ENCODE assay signal across 18 cellular contexts in genomic region chr6:31632279-31632946, GRCh38. TPM values are rescaled to one million over a fixed set of nuclear protein-coding genes. Genes with fewer than 3 reads are reported as not detected.
A peak's percentile ranks its signal among the peaks of the same experiment; 100 is the strongest.
DNase-seq lines count a peak whose midpoint lies in the region; ATAC-seq and TF ChIP-seq lines count a peak whose summit lies in the region.
"Had no signal": no experiment of that assay in that cellular context is flagged by ENCODE, and none has a peak within 500 bp of the region (broad histone marks: within the 10 kb centered on the region; RNA-seq: fewer than 3 reads in every experiment).

No MANE protein-coding gene starts in this region.

- ATAC-seq in effector memory CD8-positive, alpha-beta T cell (replicated peaks), result no peak
- ATAC-seq in sciatic nerve (peak; percentile 6), T-cell (replicated peaks in 1 of 4) (no peak)
- ATAC-seq: activated T-helper 17 cell treated with anti-CD3 and anti-CD28 coated beads, Interleukin-2, amount 50 U/mL, for 72 hours had no signal

- H3K27me3 ChIP-seq in cardiac muscle cell (no peaks in the 10 kb centered on the region), right atrium auricular region (no peaks in the 10 kb centered on the region)
- H3K27me3 ChIP-seq: SJCRH30, stomach had no signal

- H3K9me3 Mint-ChIP-seq in HFFc6 (no peaks in the 10 kb centered on the region), T-cell (no peaks in the 10 kb centered on the region)
- no peaks in the 10 kb centered on the region for H3K9me3 Mint-ChIP-seq in effector memory CD8-positive, alpha-beta T cell
- H3K9me3 Mint-ChIP-seq: activated CD4-positive, alpha-beta memory T cell treated with anti-CD3 and anti-CD28 coated beads, Interleukin-2, amount 10 ng/mL, durations not matched to agents 7 days and 5 days; activated T-helper 17 cell treated with anti-CD3 and anti-CD28 coated beads, Interleukin-2, amount 50 U/mL, for 72 hours had no signal

- peak overlapping the region; percentile 13; the same call in 1 of the 2 replicates for H3K4me3 Mint-ChIP-seq in HFFc6
- H3K4me3 Mint-ChIP-seq in effector memory CD8-positive, alpha-beta T cell, result no peak overlapping the region
- no peak overlapping the region for H3K4me3 Mint-ChIP-seq in T-cell
- H3K4me3 Mint-ChIP-seq: activated CD4-positive, alpha-beta memory T cell treated with anti-CD3 and anti-CD28 coated beads, Interleukin-2, amount 10 ng/mL, durations not matched to agents 7 days and 5 days; activated T-helper 17 cell treated with anti-CD3 and anti-CD28 coated beads, Interleukin-2, amount 50 U/mL, for 72 hours had no signal

- H3K27ac ChIP-seq in cardiac muscle cell, result peak overlapping the region; percentile 80
- no peak overlapping the region for H3K27ac ChIP-seq in right atrium auricular region
- H3K27ac ChIP-seq: SJCRH30 had no signal

- H3K4me1 Mint-ChIP-seq in HFFc6 (ENCODE audit: low read depth) (peaks cover 46% of the 10 kb centered on the region), T-cell (peaks cover 0 to 11% (median 3%) of the 10 kb centered on the region in 3 donors)
- peaks cover 5 to 8% of the 10 kb centered on the region in 2 donors for H3K4me1 Mint-ChIP-seq in effector memory CD8-positive, alpha-beta T cell (ENCODE audit: low read depth in 2 of 2)
- H3K4me1 Mint-ChIP-seq: activated CD4-positive, alpha-beta memory T cell treated with anti-CD3 and anti-CD28 coated beads, Interleukin-2, amount 10 ng/mL, durations not matched to agents 7 days and 5 days had no signal

- H3K4me3 ChIP-seq in cardiac muscle cell, result no peak overlapping the region
- no peak overlapping the region for H3K4me3 ChIP-seq in right atrium auricular region
- H3K4me3 ChIP-seq: prostate gland, SJCRH30, stomach had no signal

- H3K27ac Mint-ChIP-seq in HFFc6 (peak overlapping the region; percentile 90), T-cell (no peak overlapping the region)
- peak overlapping the region; percentile 71 to 84 for H3K27ac Mint-ChIP-seq in effector memory CD8-positive, alpha-beta T cell
- H3K27ac Mint-ChIP-seq: activated CD4-positive, alpha-beta memory T cell treated with anti-CD3 and anti-CD28 coated beads, Interleukin-2, amount 10 ng/mL, durations not matched to agents 7 days and 5 days; activated T-helper 17 cell treated with anti-CD3 and anti-CD28 coated beads, Interleukin-2, amount 50 U/mL, for 72 hours had no signal

- H3K27me3 Mint-ChIP-seq in HFFc6 (ENCODE audit: insufficient read depth), result peaks cover 5% of the 10 kb centered on the region
- no peaks in the 10 kb centered on the region for H3K27me3 Mint-ChIP-seq in effector memory CD8-positive, alpha-beta T cell
- no peaks in the 10 kb centered on the region for H3K27me3 Mint-ChIP-seq in T-cell
- H3K27me3 Mint-ChIP-seq: activated CD4-positive, alpha-beta memory T cell treated with anti-CD3 and anti-CD28 coated beads, Interleukin-2, amount 10 ng/mL, durations not matched to agents 7 days and 5 days; activated T-helper 17 cell treated with anti-CD3 and anti-CD28 coated beads, Interleukin-2, amount 50 U/mL, for 72 hours had no signal

- H3K9me3 ChIP-seq in cardiac muscle cell (ENCODE audit: low read depth) (no peaks in the 10 kb centered on the region), right atrium auricular region (no peaks in the 10 kb centered on the region)
- H3K9me3 ChIP-seq: prostate gland, SJCRH30, stomach had no signal

- DNase-seq in cardiac muscle cell (ENCODE audit: low read depth in 1 of 2, low spot score in 1 of 2) (no peak), right atrium auricular region (ENCODE audit: low spot score) (no peak), HFFc6 (no peak), sciatic nerve (ENCODE audit: low spot score) (no peak), kidney glomerular epithelial cell (lab: John Stamatoyannopoulos, UW) (no peak), kidney tubule cell (ENCODE audit: low spot score) (no peak), T-cell (no peak)
- no peak for DNase-seq in effector memory CD8-positive, alpha-beta T cell
- DNase-seq: activated CD4-positive, alpha-beta memory T cell treated with anti-CD3 and anti-CD28 coated beads, Interleukin-2, amount 10 ng/mL, durations not matched to agents 7 days and 5 days; hippocampal formation; NCI-H146; NCI-H446; SJCRH30; stomach had no signal

- CTCF ChIA-PET in T-cell (lab: Charles Lee), result no interaction called here

- H3K4me1 ChIP-seq in cardiac muscle cell (ENCODE audit: low read depth) (no peaks in the 10 kb centered on the region), right atrium auricular region (no peaks in the 10 kb centered on the region)
- H3K4me1 ChIP-seq: prostate gland, SJCRH30, stomach had no signal

- POLR2A ChIA-PET in T-cell (lab: Charles Lee), result no interaction called here

- intact Hi-C loops in sciatic nerve (cut with DNase I), result no loop called here

- TF ChIP-seq CTCF in cardiac muscle cell (IDR thresholded peaks at IDR 0.05; ENCODE audit: low read depth, low read length) (no peak), right atrium auricular region (IDR thresholded peaks at IDR 0.05) (no peak), HFFc6 (IDR thresholded peaks at IDR 0.05) (no peak)

- H3K36me3 ChIP-seq in cardiac muscle cell, result peaks cover 92% of the 10 kb centered on the region
- H3K36me3 ChIP-seq in right atrium auricular region, result peaks cover 100% of the 10 kb centered on the region

- H3K36me3 Mint-ChIP-seq in HFFc6 (ENCODE audit: low read depth) (peaks cover 57% of the 10 kb centered on the region), T-cell (peaks cover 62% of the 10 kb centered on the region)
- peaks cover 91% of the 10 kb centered on the region for H3K36me3 Mint-ChIP-seq in effector memory CD8-positive, alpha-beta T cell (ENCODE audit: insufficient read depth)

RNA-seq across cellular contexts. Expression of gene PRRC2A, which starts 11.9 kb away (rescaled TPM):
- 144 and 208 TPM in 2 replicates for total RNA-seq in cardiac muscle cell
- polyA plus RNA-seq in cardiac muscle cell, result 70.2 and 103 TPM in 2 replicates
- 10 to 100 TPM; 61.0 to 96.7 TPM for total RNA-seq in right atrium auricular region
- total RNA-seq in HFFc6 (2021; fragmentation: NEBNext Ultra II Directional; extraction: Animal tissue kit (Norgen Biotek cat#: 25700)), result 100 to 1,000 TPM; 216 to 259 (median 231) TPM
- 166 TPM for total RNA-seq in sciatic nerve
- 100 to 1,000 TPM; 222 to 246 (median 230) TPM for total RNA-seq in T-cell

RNA-seq across cellular contexts. Expression of gene AIF1, which starts 17.4 kb away (rescaled TPM):
- total RNA-seq in cardiac muscle cell (1.2 TPM in 1 of 2 replicates, not detected in the other), right atrium auricular region (10 to 100 TPM in 1 of 2 donors, 1 to 10 TPM in 1; 8.3 to 27.3 TPM), sciatic nerve (50.6 TPM), T-cell (10 to 100 TPM in 4 of 5 donors, 1 to 10 TPM in 1; 7.6 to 54.3 (median 18.1) TPM)
- polyA plus RNA-seq in cardiac muscle cell, result 1.4 and 1.6 TPM in 2 replicates
- not detected for total RNA-seq in HFFc6 (2021; fragmentation: NEBNext Ultra II Directional; extraction: Animal tissue kit (Norgen Biotek cat#: 25700))
- total RNA-seq: fibroblast of lung, LHCN-M2, SJCRH30 had no signal
- polyA plus RNA-seq: fibroblast of lung had no signal

RNA-seq across cellular contexts. Expression of gene BAG6, which starts 20.0 kb away (rescaled TPM):
- 494 and 510 TPM in 2 replicates for total RNA-seq in cardiac muscle cell
- 115 TPM in 2 replicates for polyA plus RNA-seq in cardiac muscle cell
- 100 to 1,000 TPM; 209 to 306 TPM for total RNA-seq in right atrium auricular region
- 100 to 1,000 TPM; 247 to 273 (median 262) TPM for total RNA-seq in HFFc6 (2021; fragmentation: NEBNext Ultra II Directional; extraction: Animal tissue kit (Norgen Biotek cat#: 25700))
- total RNA-seq in sciatic nerve, result 201 TPM
- total RNA-seq in T-cell, result 100 to 1,000 TPM; 257 to 317 (median 301) TPM

RNA-seq across cellular contexts. Expression of gene APOM, which starts 23.3 kb away (rescaled TPM):
- total RNA-seq in cardiac muscle cell, result 2.3 and 2.5 TPM in 2 replicates
- 2.5 and 3.5 TPM in 2 replicates for polyA plus RNA-seq in cardiac muscle cell
- total RNA-seq in right atrium auricular region, result 1 to 10 TPM; 1.0 to 1.2 TPM
- total RNA-seq in HFFc6 (2021; fragmentation: NEBNext Ultra II Directional; extraction: Animal tissue kit (Norgen Biotek cat#: 25700)), result 1 to 10 TPM; 2.4 to 4.3 (median 2.8) TPM
- 0.53 TPM for total RNA-seq in sciatic nerve
- 1 to 10 TPM; 1.4 to 3.6 (median 3.2) TPM for total RNA-seq in T-cell

RNA-seq across cellular contexts. Expression of gene C6orf47, which starts 28.2 kb away (rescaled TPM):
- total RNA-seq in cardiac muscle cell (24.5 and 27.4 TPM in 2 replicates), right atrium auricular region (10 to 100 TPM; 17.8 to 19.2 TPM), sciatic nerve (14.5 TPM), T-cell (10 to 100 TPM; 16.3 to 36.2 (median 33.4) TPM)
- 22.0 and 29.2 TPM in 2 replicates for polyA plus RNA-seq in cardiac muscle cell
- 10 to 100 TPM; 13.4 to 16.2 (median 14.9) TPM for total RNA-seq in HFFc6 (2021; fragmentation: NEBNext Ultra II Directional; extraction: Animal tissue kit (Norgen Biotek cat#: 25700))

Comparison
In these comparisons a context has a peak if more than half of its experiments do, and no peak if none do; other contexts are left out.
1. H3K27ac Mint-ChIP-seq: peak in HFFc6 (single experiment) and effector memory CD8-positive, alpha-beta T cell (2 of 2); none in T-cell (0 of 2).